ENCODE assay signal across 24 cellular contexts in genomic region chr5:3999929-4000328, GRCh38.
"Had no signal": no experiment of that assay in that cellular context is flagged by ENCODE, and none has a peak within 500 bp of the region (broad histone marks: within the 10 kb centered on the region; RNA-seq: fewer than 3 reads in every experiment).

No MANE protein-coding gene starts in this region.

- H2AFZ ChIP-seq: parathyroid adenoma had no signal

- H3K9ac ChIP-seq: parathyroid adenoma had no signal

- DNase-seq: immature natural killer cell; kidney; left colon; left lung; lower lobe of right lung; mammary epithelial cell; mesenchymal stem cell; naive thymus-derived CD8-positive, alpha-beta T cell; occipital lobe; right lobe of liver; stimulated activated CD4-positive, alpha-beta T cell treated with anti-CD3 and anti-CD28 coated beads, Interleukin-1b, Interleukin-23, amount 100 ng/mL, for 48 hours; stimulated activated CD4-positive, alpha-beta T cell treated with anti-CD3 and anti-CD28 coated beads, Interleukin-2, amount 100 ng/mL, for 48 hours; stimulated activated CD4-positive, alpha-beta T cell treated with anti-CD3 and anti-CD28 coated beads, Interleukin-4, amount 100 ng/mL, for 4 hours; stimulated activated CD8-positive, alpha-beta memory T cell treated with anti-CD3 and anti-CD28 coated beads, Interleukin-4, amount 100 ng/mL, for 48 hours; stimulated activated naive CD4-positive, alpha-beta T cell treated with Interleukin-2 at 50 U/mL for 16 hours; stimulated activated naive CD8-positive, alpha-beta T cell treated with anti-CD3 and anti-CD28 coated beads, Interleukin-15, amount 100 ng/mL, for 72 hours; substantia nigra; uterus had no signal

- H3K27me3 ChIP-seq: neutrophil, right atrium auricular region, right lobe of liver, tibial nerve, uterus had no signal

- H3K4me1 ChIP-seq: left lung, lower lobe of right lung, parathyroid adenoma, right atrium auricular region, right lobe of liver, tibial nerve, uterus had no signal

- H3K9me3 ChIP-seq: left lung, lower lobe of right lung, neutrophil, right atrium auricular region, right lobe of liver, tibial nerve, uterus had no signal

- H3K27ac ChIP-seq: left lung, lower lobe of right lung, neutrophil, parathyroid adenoma, right atrium auricular region, right lobe of liver, tibial nerve, uterus had no signal

- H3K4me3 ChIP-seq: left lung, lower lobe of right lung, right atrium auricular region, right lobe of liver, smooth muscle cell, tibial nerve, uterus had no signal

- H3K4me2 ChIP-seq: smooth muscle cell had no signal

- H3K36me3 ChIP-seq: left lung, lower lobe of right lung, neutrophil, right atrium auricular region, right lobe of liver, tibial nerve, uterus had no signal

- H3K79me2 ChIP-seq: parathyroid adenoma had no signal

- ATAC-seq: left colon; left lung; lower lobe of right lung; naive thymus-derived CD8-positive, alpha-beta T cell; right lobe of liver; stimulated activated memory B cell treated with anti-CD40 and anti-IgM and Interleukin-4, amounts not matched to agents 10 μg/mL and 1 μg/mL and 100 μg/mL, for 72 hours; stimulated activated naive CD8-positive, alpha-beta T cell treated with anti-CD3 and anti-CD28 coated beads, Interleukin-15, amount 100 ng/mL, for 72 hours had no signal
